24 cellular contexts compared by ENCODE assay signal in genomic region chr12:65966852-65967593, GRCh38.
A peak's percentile ranks its signal among the peaks of the same experiment; 100 is the strongest.
DNase-seq lines count a peak whose midpoint lies in the region; ATAC-seq, FAIRE-seq and TF ChIP-seq lines count a peak whose summit lies in the region.
"Had no signal": no experiment of that assay in that cellular context is flagged by ENCODE, and none has a peak within 500 bp of the region (broad histone marks: within the 10 kb centered on the region; RNA-seq: fewer than 3 reads in every experiment).

No MANE protein-coding gene starts in this region.

- no peaks in the 10 kb centered on the region for H3K27me3 ChIP-seq in HepG2 (ENCODE audit: control insufficient read depth in 1 of 2, insufficient read depth in 2 of 2, low read length in 2 of 2)
- no peaks in the 10 kb centered on the region for H3K27me3 ChIP-seq in right lobe of liver
- H3K27me3 ChIP-seq: BLaER1 treated with 17β-estradiol and CSF1 and Interleukin-3, amounts not matched to agents 10 nM and 100 nM had no signal

- TF ChIP-seq CTCF in HepG2 (CRISPR knock-in tag; IDR thresholded peaks at IDR 0.05) = no peak
- no peak for TF ChIP-seq CTCF in right lobe of liver (IDR thresholded peaks at IDR 0.05)

- TF ChIP-seq POLR2A in HepG2 (IDR thresholded peaks at IDR 0.05; ENCODE audit: insufficient read depth in 1 of 2, low read depth in 2 of 2, low read length in 2 of 2) (0 out of 4 replicates have a peak, but pooled peaks of 1 of the 2 experiments have one; percentile 12), right lobe of liver (IDR thresholded peaks at IDR 0.05) (no peak)

- TF ChIP-seq RAD21 in HepG2 (CRISPR knock-in tag; IDR thresholded peaks at IDR 0.05) = no peak

- H2AFZ ChIP-seq in HepG2 (ENCODE audit: low read length) = no peak overlapping the region

- POLR2A ChIA-PET in HepG2 (lab: Yijun Ruan, JAX) = no interaction called here

- BruUV-seq in HepG2 (replicated peaks; lab: Mats Ljungman, UMichigan) = no TSS peak

- no peak for TF ChIP-seq EP300 in HepG2 (IDR thresholded peaks at IDR 0.05; ENCODE audit: low read depth in 2 of 2, low read length in 2 of 2)
- TF ChIP-seq EP300 in HepG2 (CRISPR knock-in tag; IDR thresholded peaks at IDR 0.05; ENCODE audit: borderline replicate concordance) = no peak

- H3K9me3 ChIP-seq in HepG2 (ENCODE audit: low read length) (no peaks in the 10 kb centered on the region), right lobe of liver (no peaks in the 10 kb centered on the region)
- H3K9me3 ChIP-seq: A549; BE2C; BLaER1 treated with 17β-estradiol and CSF1 and Interleukin-3, amounts not matched to agents 10 nM and 100 nM; HAP-1 had no signal

- intact Hi-C loops in HepG2 (cut with micrococcal nuclease; ENCODE audit: unreplicated experiment) (loop anchor here (10.0 kb wide), 1 partner anchor 142 kb away; the partner anchor contains the start of gene HMGA2), right lobe of liver (cut with DNase I) (no loop called here)

- 97% methylated on average over 4 of the region's 4 CpGs for WGBS in HepG2 (ENCODE audit: low lambda C conversion rate)
- 70% methylated on average over 4 of the region's 4 CpGs for WGBS in right lobe of liver (ENCODE audit: insufficient coverage, low coverage, low lambda C conversion rate, missing lambda C conversion rate)

- DNase-seq in HepG2 (ENCODE audit: low spot score) (no peak), right lobe of liver (no peak), cerebellar cortex (ENCODE audit: low spot score) (peak; percentile 26), CD1c-positive myeloid dendritic cell (ENCODE audit: extremely low spot score) (no peak)
- no peak for DNase-seq in stimulated activated CD4-positive, alpha-beta T cell treated with anti-CD3 and anti-CD28 coated beads, Interleukin-4, amount 100 ng/mL, for 24 hours
- DNase-seq: 8988T; ACHN; AML-193; BE2C; Calu3; CD4-positive, alpha-beta memory T cell; COR-L47; DMS53; DMS79 treated with DMSO at 0.1 percent for 48 hours; GF-D8; GOT3 had no signal

- H3K27ac ChIP-seq in HepG2 (ENCODE audit: extremely low read length, insufficient read depth, low read length) = no peak overlapping the region
- H3K27ac ChIP-seq in right lobe of liver = no peak overlapping the region
- H3K27ac ChIP-seq: A549; BLaER1 treated with 17β-estradiol and CSF1 and Interleukin-3, amounts not matched to agents 10 nM and 100 nM had no signal

- peaks cover 9% of the 10 kb centered on the region for H3K4me1 ChIP-seq in HepG2 (ENCODE audit: insufficient read depth, low read length)
- no peaks in the 10 kb centered on the region for H3K4me1 ChIP-seq in right lobe of liver
- H3K4me1 ChIP-seq: BE2C, HAP-1 had no signal

- no peak for ATAC-seq in HepG2
- no peak for ATAC-seq in right lobe of liver
- ATAC-seq in GM21381 (IDR thresholded peaks at IDR 0.05; ENCODE audit: unreplicated experiment) = no peak
- ATAC-seq: A549 had no signal

- FAIRE-seq in HepG2 (lab: Jason Lieb, UNC) = no peak
- FAIRE-seq: A549, GM12891, GM18507, H54 had no signal

- no peak overlapping the region for H3K9ac ChIP-seq in HepG2 (ENCODE audit: insufficient read depth, low read depth, low read length)
- H3K9ac ChIP-seq: BLaER1 treated with 17β-estradiol and CSF1 and Interleukin-3, amounts not matched to agents 10 nM and 100 nM had no signal

- CTCF ChIA-PET in HepG2 (lab: Yijun Ruan, JAX; ENCODE audit: low intra/inter-chr PET ratio, low total read pairs) = no interaction called here

- H3K36me3 ChIP-seq in HepG2 (replicated peaks in 1 of 2; ENCODE audit: control insufficient read depth in 1 of 2, insufficient read depth in 2 of 2, low read length in 2 of 2) (peaks cover 6 to 25% of the 10 kb centered on the region in 2 experiments), right lobe of liver (no peaks in the 10 kb centered on the region)
- H3K36me3 ChIP-seq: BE2C; BLaER1 treated with 17β-estradiol and CSF1 and Interleukin-3, amounts not matched to agents 10 nM and 100 nM had no signal

- no peaks in the 10 kb centered on the region for H3K79me2 ChIP-seq in HepG2 (ENCODE audit: insufficient read depth, low read length)

- in situ Hi-C loops in HepG2 (cut with HindIII; ENCODE audit: extremely low pct_ligation_motif_present, low pct_unique_long_range_greater_than_20kb) = no loop called here

- H3K4me3 ChIP-seq in HepG2 (replicated peaks in 1 of 3; ENCODE audit: insufficient read depth in 1 of 3, low read depth in 2 of 3, low read length in 3 of 3) (no peak overlapping the region), right lobe of liver (no peak overlapping the region)
- H3K4me3 ChIP-seq: A549; BLaER1 treated with 17β-estradiol and CSF1 and Interleukin-3, amounts not matched to agents 10 nM and 100 nM; HAP-1 had no signal

- no peak overlapping the region for H3K4me2 ChIP-seq in HepG2 (ENCODE audit: low read depth, low read length)
- H3K4me2 ChIP-seq: A549; BLaER1 treated with 17β-estradiol and CSF1 and Interleukin-3, amounts not matched to agents 10 nM and 100 nM had no signal

- H4K20me1 ChIP-seq in HepG2 (ENCODE audit: insufficient read depth, low read length) = no peaks in the 10 kb centered on the region
- H4K20me1 ChIP-seq: BLaER1 treated with 17β-estradiol and CSF1 and Interleukin-3, amounts not matched to agents 10 nM and 100 nM had no signal

TF ChIP-seq in HepG2, 621 proteins besides CTCF, POLR2A, EP300 and RAD21:
- TF ChIP-seq POLR2G (IDR thresholded peaks at IDR 0.05; ENCODE audit: low read depth, low read length) = peak; percentile 18; the same call in 1 of the 2 replicates
- no peak for TF ChIP-seq ZFP91 (CRISPR knock-in tag; IDR thresholded peaks at IDR 0.05; ENCODE audit: borderline replicate concordance)
- TF ChIP-seq RBM22 (optimal IDR thresholded peaks at IDR 0.05; ENCODE audit: low read length) = peak; percentile 94

TF ChIP-seq in PFSK-1, 5 proteins besides CTCF, POLR2A, EP300 and RAD21:
- TF ChIP-seq REST (IDR thresholded peaks at IDR 0.05; ENCODE audit: insufficient read depth in 1 of 2, low read depth in 2 of 2, low read length in 2 of 2) (no peak), FOXP2 (optimal IDR thresholded peaks at IDR 0.05; ENCODE audit: borderline replicate concordance, extremely low read depth, extremely low read length, insufficient read depth) (no peak), POLR2AphosphoS5 (IDR thresholded peaks at IDR 0.05; ENCODE audit: low read depth, low read length) (peak; percentile 47)
TF ChIP-seq in PFSK-1: peak in this region for 1.
